35 cellular contexts compared by ENCODE assay signal in genomic region chr2:141027221-141027620, GRCh38.
"Had no signal": no experiment of that assay in that cellular context is flagged by ENCODE, and none has a peak within 500 bp of the region (broad histone marks: within the 10 kb centered on the region; RNA-seq: fewer than 3 reads in every experiment).

No MANE protein-coding gene starts in this region.

- H3K4me1 Mint-ChIP-seq: activated naive CD8-positive, alpha-beta T cell treated with anti-CD3 and anti-CD28 coated beads for 36 hours; activated T-helper 17 cell treated with anti-CD3 and anti-CD28 coated beads, Interleukin-2, amount 50 U/mL, for 72 hours; central memory CD8-positive, alpha-beta T cell had no signal

- DNase-seq: activated CD4-positive, alpha-beta T cell treated with anti-CD3 and anti-CD28 coated beads for 1 hour; activated CD4-positive, alpha-beta T cell treated with anti-CD3 and anti-CD28 coated beads for 48 hours; activated CD4-positive, alpha-beta T cell treated with anti-CD3 and anti-CD28 coated beads, Interleukin-2, amount 50 U/mL, for 4 hours; activated CD4-positive, CD25-positive, alpha-beta regulatory T cell; activated CD8-positive, alpha-beta T cell treated with anti-CD3 and anti-CD28 coated beads for 36 hours; activated effector memory CD4-positive, alpha-beta T cell treated with anti-CD3 and anti-CD28 coated beads, Interleukin-2, amount 50 U/mL, for 16 hours; activated naive CD4-positive, alpha-beta T cell; activated naive CD4-positive, alpha-beta T cell treated with anti-CD3 and anti-CD28 coated beads, Interleukin-2, amount 50 U/mL, for 16 hours; activated naive CD8-positive, alpha-beta T cell treated with anti-CD3 and anti-CD28 coated beads for 36 hours; activated T-cell treated with anti-CD3 and anti-CD28 coated beads, Interleukin-2, amount 50 U/mL, for 1 hour; activated T-cell treated with anti-CD3 and anti-CD28 coated beads, Interleukin-2, amount 50 U/mL, for 72 hours; amniotic stem cell; aorta; brain microvascular endothelial cell; NCI-H1092 treated with DMSO at 0.1 percent for 48 hours; NCI-H1417; NCI-H146; NCI-H187; NCI-H2029 treated with DMSO at 0.1 percent for 48 hours; NCI-H2107; NCI-H2171 treated with DMSO at 0.1 percent for 48 hours; NCI-H345; NCI-H526; NCI-H748 treated with DMSO at 0.1 percent for 48 hours; NK-92 treated with Interleukin-12 subunit alpha and Interleukin-12 subunit beta, amount 100 ng/mL, for 24 hours; Right ventricle myocardium superior; SW 1271; T-helper 1 cell; T-helper 2 cell; T-helper 9 cell; WERI-Rb-1 had no signal

- H3K4me3 Mint-ChIP-seq: activated CD8-positive, alpha-beta T cell treated with anti-CD3 and anti-CD28 coated beads for 36 hours; activated naive CD8-positive, alpha-beta T cell treated with anti-CD3 and anti-CD28 coated beads for 36 hours; activated T-cell treated with anti-CD3 and anti-CD28 coated beads, Interleukin-2, amount 50 U/mL, for 72 hours; activated T-helper 17 cell treated with anti-CD3 and anti-CD28 coated beads, Interleukin-2, amount 50 U/mL, for 72 hours; central memory CD8-positive, alpha-beta T cell had no signal

- H3K9ac ChIP-seq: KMS-11 had no signal

- H3K4me2 ChIP-seq: KMS-11 had no signal

- H3K36me3 Mint-ChIP-seq: activated naive CD8-positive, alpha-beta T cell treated with anti-CD3 and anti-CD28 coated beads for 36 hours had no signal

- H3K27ac ChIP-seq: brain microvascular endothelial cell, cardiac muscle cell, KMS-11, WERI-Rb-1 had no signal

- H3K36me3 ChIP-seq: brain microvascular endothelial cell, cardiac muscle cell, WERI-Rb-1 had no signal

- H3K4me3 ChIP-seq: cardiac muscle cell had no signal

- H3K27me3 Mint-ChIP-seq: activated CD8-positive, alpha-beta T cell treated with anti-CD3 and anti-CD28 coated beads for 36 hours; activated naive CD8-positive, alpha-beta T cell treated with anti-CD3 and anti-CD28 coated beads for 36 hours; activated T-helper 17 cell treated with anti-CD3 and anti-CD28 coated beads, Interleukin-2, amount 50 U/mL, for 72 hours; central memory CD8-positive, alpha-beta T cell had no signal

- ATAC-seq: activated CD8-positive, alpha-beta T cell treated with anti-CD3 and anti-CD28 coated beads for 36 hours; activated T-cell treated with anti-CD3 and anti-CD28 coated beads, Interleukin-2, amount 50 U/mL, for 72 hours; activated T-helper 17 cell treated with anti-CD3 and anti-CD28 coated beads, Interleukin-2, amount 50 U/mL, for 72 hours had no signal

- H3K27me3 ChIP-seq: brain microvascular endothelial cell, cardiac muscle cell had no signal

- H3K27ac Mint-ChIP-seq: activated CD8-positive, alpha-beta T cell treated with anti-CD3 and anti-CD28 coated beads for 36 hours; activated naive CD8-positive, alpha-beta T cell treated with anti-CD3 and anti-CD28 coated beads for 36 hours; activated T-cell treated with anti-CD3 and anti-CD28 coated beads, Interleukin-2, amount 50 U/mL, for 72 hours; activated T-helper 17 cell treated with anti-CD3 and anti-CD28 coated beads, Interleukin-2, amount 50 U/mL, for 72 hours had no signal
